In genomic region chr11:130177782-130178181, GRCh38 we compare ENCODE assay signal across 22 cellular contexts. TPM values are rescaled to one million over a fixed set of nuclear protein-coding genes. Genes with fewer than 3 reads are reported as not detected.
DNase-seq lines count a peak whose midpoint lies in the region; ATAC-seq and TF ChIP-seq lines count a peak whose summit lies in the region.
"Had no signal": no experiment of that assay in that cellular context is flagged by ENCODE, and none has a peak within 500 bp of the region (broad histone marks: within the 10 kb centered on the region; RNA-seq: fewer than 3 reads in every experiment).

No MANE protein-coding gene starts in this region.

- H3K9me3 ChIP-seq in MM.1S (replicated peaks; ENCODE audit: insufficient read depth, low read length) (no peaks in the 10 kb centered on the region), colonic mucosa (no peaks in the 10 kb centered on the region)

- no peak overlapping the region for H2AFZ ChIP-seq in MM.1S (ENCODE audit: low read length)
- H2AFZ ChIP-seq: GM23338 had no signal

- no peaks in the 10 kb centered on the region for H3K27me3 Mint-ChIP-seq in stimulated activated memory B cell treated with anti-CD40 and anti-IgM and Interleukin-4, amounts not matched to agents 10 μg/mL and 1 μg/mL and 100 μg/mL, for 72 hours
- H3K27me3 Mint-ChIP-seq: activated CD4-positive, alpha-beta T cell treated with anti-CD3 and anti-CD28 coated beads, Interleukin-2, amount 10 ng/mL, durations not matched to agents 7 days and 5 days had no signal

- peaks cover 8% of the 10 kb centered on the region for H3K9me3 Mint-ChIP-seq in stimulated activated memory B cell treated with anti-CD40 and anti-IgM and Interleukin-4, amounts not matched to agents 10 μg/mL and 1 μg/mL and 100 μg/mL, for 72 hours

- no peak overlapping the region for H3K4me2 ChIP-seq in MM.1S (ENCODE audit: low read depth, low read length)
- H3K4me2 ChIP-seq: GM23338 had no signal

- peak overlapping the region; percentile 89 for H3K27ac Mint-ChIP-seq in stimulated activated memory B cell treated with anti-CD40 and anti-IgM and Interleukin-4, amounts not matched to agents 10 μg/mL and 1 μg/mL and 100 μg/mL, for 72 hours
- H3K27ac Mint-ChIP-seq: activated CD4-positive, alpha-beta T cell treated with anti-CD3 and anti-CD28 coated beads, Interleukin-2, amount 10 ng/mL, durations not matched to agents 7 days and 5 days; activated naive CD8-positive, alpha-beta T cell treated with anti-CD3 and anti-CD28 coated beads, Interleukin-2, amount 10 ng/mL, durations not matched to agents 7 days and 5 days; GM23338; T-helper 1 cell treated with Interleukin-12 subunit alpha and Interleukin-12 subunit beta and Interleukin-4 antibody, amounts not matched to agents 30 μg/mL and 1 μg/mL, for 36 hours had no signal

- no peaks in the 10 kb centered on the region for H4K20me1 ChIP-seq in MM.1S (ENCODE audit: insufficient read depth, low read length)

- peaks cover 12% of the 10 kb centered on the region for H3K36me3 Mint-ChIP-seq in stimulated activated memory B cell treated with anti-CD40 and anti-IgM and Interleukin-4, amounts not matched to agents 10 μg/mL and 1 μg/mL and 100 μg/mL, for 72 hours
- H3K36me3 Mint-ChIP-seq: activated naive CD8-positive, alpha-beta T cell treated with anti-CD3 and anti-CD28 coated beads, Interleukin-2, amount 10 ng/mL, durations not matched to agents 7 days and 5 days had no signal

- H3K4me3 ChIP-seq in MM.1S (ENCODE audit: low read length) (no peak overlapping the region), colonic mucosa (no peak overlapping the region)
- H3K4me3 ChIP-seq: GM23338, tibial artery had no signal

- intact Hi-C loops in colonic mucosa (cut with DNase I): no loop called here
- intact Hi-C loops in sciatic nerve (cut with DNase I): no loop called here

- peaks cover 51% of the 10 kb centered on the region for H3F3A ChIP-seq in MM.1S (ENCODE audit: insufficient read depth, low read length)

- no peaks in the 10 kb centered on the region for H3K36me3 ChIP-seq in MM.1S (replicated peaks; ENCODE audit: insufficient read depth, low read length)
- no peaks in the 10 kb centered on the region for H3K36me3 ChIP-seq in colonic mucosa
- H3K36me3 ChIP-seq: tibial artery had no signal

- peaks cover 55% of the 10 kb centered on the region for H3K4me1 ChIP-seq in MM.1S (ENCODE audit: low read length)
- H3K4me1 ChIP-seq in colonic mucosa: peaks cover 24% of the 10 kb centered on the region

- H3K79me2 ChIP-seq in MM.1S (ENCODE audit: low read length): peaks cover 86% of the 10 kb centered on the region

- no peak for TF ChIP-seq CTCF in MM.1S (IDR thresholded peaks at IDR 0.05; ENCODE audit: low read length)
- TF ChIP-seq CTCF in colonic mucosa (IDR thresholded peaks at IDR 0.05): no peak

- peak overlapping the region; percentile 95; the same call in 1 of the 2 replicates for H3K27ac ChIP-seq in MM.1S (ENCODE audit: low read length)
- H3K27ac ChIP-seq in colonic mucosa: peak overlapping the region; percentile 94
- H3K27ac ChIP-seq: tibial artery had no signal

- H3K9ac ChIP-seq in MM.1S (ENCODE audit: low read length) (no peak overlapping the region), colonic mucosa (ENCODE audit: low read depth in 2 of 2, low read length in 2 of 2) (peak overlapping the region in 1 of 2 donors; percentile 67)

- H3K27me3 ChIP-seq in MM.1S (replicated peaks; ENCODE audit: insufficient read depth, low read length) (no peaks in the 10 kb centered on the region), colonic mucosa (no peaks in the 10 kb centered on the region)

- no peak overlapping the region for H3K4me3 Mint-ChIP-seq in stimulated activated memory B cell treated with anti-CD40 and anti-IgM and Interleukin-4, amounts not matched to agents 10 μg/mL and 1 μg/mL and 100 μg/mL, for 72 hours
- H3K4me3 Mint-ChIP-seq: activated CD4-positive, alpha-beta T cell treated with anti-CD3 and anti-CD28 coated beads, Interleukin-2, amount 10 ng/mL, durations not matched to agents 7 days and 5 days; activated naive CD8-positive, alpha-beta T cell treated with anti-CD3 and anti-CD28 coated beads, Interleukin-2, amount 10 ng/mL, durations not matched to agents 7 days and 5 days; GM23338; T-helper 1 cell treated with Interleukin-12 subunit alpha and Interleukin-12 subunit beta and Interleukin-4 antibody, amounts not matched to agents 30 μg/mL and 1 μg/mL, for 36 hours had no signal

- peaks cover 73% of the 10 kb centered on the region for H3K4me1 Mint-ChIP-seq in stimulated activated memory B cell treated with anti-CD40 and anti-IgM and Interleukin-4, amounts not matched to agents 10 μg/mL and 1 μg/mL and 100 μg/mL, for 72 hours
- H3K4me1 Mint-ChIP-seq: activated CD4-positive, alpha-beta T cell treated with anti-CD3 and anti-CD28 coated beads, Interleukin-2, amount 10 ng/mL, durations not matched to agents 7 days and 5 days had no signal

- no peaks in the 10 kb centered on the region for H3K9me2 ChIP-seq in MM.1S (replicated peaks; ENCODE audit: insufficient read depth, low read length)

- peak; percentile 52 for DNase-seq in NCI-H510A treated with DMSO at 0.1 percent for 48 hours (lab: John Stamatoyannopoulos, UW)
- no peak for DNase-seq in NCI-H510A (lab: John Stamatoyannopoulos, UW)
- DNase-seq in MM.1S: no peak
- DNase-seq in colonic mucosa: no peak
- DNase-seq in activated T-cell treated with anti-CD3 and anti-CD28 coated beads for 4 hours: no peak
- no peak for DNase-seq in sciatic nerve (ENCODE audit: low spot score)
- no peak for DNase-seq in T-helper 9 cell
- DNase-seq: activated CD4-positive, alpha-beta T cell treated with anti-CD3 and anti-CD28 coated beads, Interleukin-2, amount 10 ng/mL, durations not matched to agents 7 days and 5 days; activated naive CD8-positive, alpha-beta T cell treated with anti-CD3 and anti-CD28 coated beads, Interleukin-2, amount 10 ng/mL, durations not matched to agents 7 days and 5 days; effector memory CD4-positive, alpha-beta T cell; EL; NCI-H1092 treated with DMSO at 0.1 percent for 48 hours; NCI-H2107; NCI-H524 treated with DMSO at 0.1 percent for 48 hours; nucleus accumbens; stimulated activated CD4-positive, alpha-beta T cell treated with anti-CD3 and anti-CD28 coated beads, Interleukin-4, amount 100 ng/mL, for 24 hours; stimulated activated naive CD8-positive, alpha-beta T cell treated with anti-CD3 and anti-CD28 coated beads, Interleukin-15, Interleukin-2, amounts not matched to agents 100 U/mL and 50 U/mL, for 24 hours; tibial artery had no signal

- ATAC-seq in stimulated activated memory B cell treated with anti-CD40 and anti-IgM and Interleukin-4, amounts not matched to agents 10 μg/mL and 1 μg/mL and 100 μg/mL, for 72 hours: no peak
- ATAC-seq in sciatic nerve: no peak
- ATAC-seq: GM23338; stimulated activated naive CD8-positive, alpha-beta T cell treated with anti-CD3 and anti-CD28 coated beads, Interleukin-15, Interleukin-2, amounts not matched to agents 100 U/mL and 50 U/mL, for 24 hours had no signal

RNA-seq across cellular contexts. Expression of gene ST14, which starts 18.2 kb away (rescaled TPM):
- total RNA-seq in colonic mucosa (100 to 1,000 TPM; 537 to 604 TPM), sciatic nerve (2.8 TPM)
- total RNA-seq: activated CD4-positive, alpha-beta T cell treated with anti-CD3 and anti-CD28 coated beads, Interleukin-2, amount 10 ng/mL, durations not matched to agents 7 days and 5 days; LHCN-M2 had no signal

Comparison
In these comparisons a context has a peak if more than half of its experiments do, and no peak if none do; other contexts are left out.
1. RNA of gene ST14, which starts 18.2 kb away (total RNA-seq): 537 to 604 TPM in colonic mucosa; 2.8 TPM in sciatic nerve (single experiment); every median in the first group is over 100 times any median in the second.